27 cellular contexts compared by ENCODE assay signal in genomic region chr11:3753110-3753509, GRCh38.
"Had no signal": no experiment of that assay in that cellular context is flagged by ENCODE, and none has a peak within 500 bp of the region (broad histone marks: within the 10 kb centered on the region; RNA-seq: fewer than 3 reads in every experiment).

No MANE protein-coding gene starts in this region.

- ATAC-seq: K562, PC-3, SK-N-SH treated with all-trans-retinoic acid at 6 μM for 48 hours, WTC11 had no signal

- H3K4me1 ChIP-seq: SJSA1 had no signal

- H3K27ac ChIP-seq: cardiac muscle cell, SJSA1 had no signal

- FAIRE-seq: astrocyte, K562, RCC 7860 had no signal

- H3K27ac Mint-ChIP-seq: activated CD4-positive, alpha-beta memory T cell treated with anti-CD3 and anti-CD28 coated beads, Interleukin-2, amount 10 ng/mL, durations not matched to agents 7 days and 5 days; activated naive CD4-positive, alpha-beta T cell treated with anti-CD3 and anti-CD28 coated beads, Interleukin-2, amount 50 U/mL, for 24 hours; activated T-helper 2 cell treated with anti-CD3 and anti-CD28 coated beads, Interferon-gamma antibody, Interleukin-2, Interleukin-4, amounts not matched to agents 10 μg/mL and 5 μg/mL and 100 μg/mL, durations not matched to agents 14 hours and 24 hours and 36 hours; brain; T-helper 1 cell treated with Interleukin-12 subunit alpha and Interleukin-12 subunit beta and Interleukin-4 antibody, amounts not matched to agents 30 μg/mL and 1 μg/mL, for 36 hours; WTC11 had no signal

- H3K4me1 Mint-ChIP-seq: activated CD4-positive, alpha-beta memory T cell treated with anti-CD3 and anti-CD28 coated beads, Interleukin-2, amount 10 ng/mL, durations not matched to agents 7 days and 5 days; activated naive CD4-positive, alpha-beta T cell treated with anti-CD3 and anti-CD28 coated beads, Interleukin-2, amount 50 U/mL, for 24 hours; brain; WTC11 had no signal

- H3K4me3 Mint-ChIP-seq: activated CD4-positive, alpha-beta memory T cell treated with anti-CD3 and anti-CD28 coated beads, Interleukin-2, amount 10 ng/mL, durations not matched to agents 7 days and 5 days; activated naive CD4-positive, alpha-beta T cell treated with anti-CD3 and anti-CD28 coated beads, Interleukin-2, amount 50 U/mL, for 24 hours; brain; T-helper 1 cell treated with Interleukin-12 subunit alpha and Interleukin-12 subunit beta and Interleukin-4 antibody, amounts not matched to agents 30 μg/mL and 1 μg/mL, for 36 hours; WTC11 had no signal

- H3K9me3 Mint-ChIP-seq: activated CD4-positive, alpha-beta memory T cell treated with anti-CD3 and anti-CD28 coated beads, Interleukin-2, amount 10 ng/mL, durations not matched to agents 7 days and 5 days; activated naive CD4-positive, alpha-beta T cell treated with anti-CD3 and anti-CD28 coated beads, Interleukin-2, amount 50 U/mL, for 24 hours; activated T-helper 2 cell treated with anti-CD3 and anti-CD28 coated beads, Interferon-gamma antibody, Interleukin-2, Interleukin-4, amounts not matched to agents 10 μg/mL and 5 μg/mL and 100 μg/mL, durations not matched to agents 14 hours and 24 hours and 36 hours; brain; T-helper 1 cell treated with Interleukin-12 subunit alpha and Interleukin-12 subunit beta and Interleukin-4 antibody, amounts not matched to agents 30 μg/mL and 1 μg/mL, for 36 hours; WTC11 had no signal

- H3K27me3 Mint-ChIP-seq: activated CD4-positive, alpha-beta memory T cell treated with anti-CD3 and anti-CD28 coated beads, Interleukin-2, amount 10 ng/mL, durations not matched to agents 7 days and 5 days; activated naive CD4-positive, alpha-beta T cell treated with anti-CD3 and anti-CD28 coated beads, Interleukin-2, amount 50 U/mL, for 24 hours; brain had no signal

- H3K9me3 ChIP-seq: SJSA1 had no signal

- H3K27me3 ChIP-seq: cardiac muscle cell, SJSA1 had no signal

- DNase-seq: activated CD4-positive, alpha-beta memory T cell treated with anti-CD3 and anti-CD28 coated beads, Interleukin-2, amount 10 ng/mL, durations not matched to agents 7 days and 5 days; activated CD4-positive, alpha-beta T cell treated with anti-CD3 and anti-CD28 coated beads for 1 hour; activated CD4-positive, alpha-beta T cell treated with anti-CD3 and anti-CD28 coated beads, Interleukin-2, amount 50 U/mL, for 1 hour; activated CD8-positive, alpha-beta memory T cell treated with anti-CD3 and anti-CD28 coated beads, Interleukin-2, amount 50 U/mL, for 48 hours; activated gamma-delta T cell treated with Interleukin-2 at 50 U/mL for 16 hours; activated T-cell treated with anti-CD3 and anti-CD28 coated beads, Interleukin-2, amount 50 U/mL, for 48 hours; amygdala; Karpas-422; NCI-H1105 treated with DMSO at 0.1 percent for 48 hours; NCI-H1436 treated with DMSO at 0.1 percent for 48 hours; NCI-H187; NCI-H2081; NCI-H446; NCI-H524; PC-3; SHP77 had no signal

- H3K4me3 ChIP-seq: cardiac muscle cell, K562, SJSA1 had no signal
